ENCODE assay signal across 1 cellular context in the genomic region with DNA sequence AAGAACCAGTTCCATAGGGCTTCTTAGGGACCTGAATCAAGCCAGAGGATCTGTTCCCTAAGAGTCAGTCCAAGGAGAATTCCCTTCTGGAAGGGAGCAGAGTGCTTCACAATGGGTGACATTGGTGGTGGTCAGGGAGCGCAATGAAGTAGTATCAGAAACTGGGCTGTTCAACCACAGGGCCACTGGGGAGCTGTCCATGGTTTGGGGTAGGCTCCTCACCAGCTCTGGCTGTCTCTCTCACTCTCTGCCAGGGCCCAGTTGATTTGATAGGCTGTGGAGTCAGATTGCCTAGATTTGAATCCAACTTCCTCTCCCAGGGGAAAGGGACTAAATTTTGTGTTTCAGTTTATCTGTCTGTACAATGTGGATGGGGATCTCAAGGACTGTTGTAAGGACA.
TF ChIP-seq lines count a peak whose summit lies in the region.

No MANE protein-coding gene starts in this region.

TF ChIP-seq in SK-N-SH, 30 proteins besides CTCF, POLR2A, EP300 and RAD21:
- TF ChIP-seq, protein P1, sequence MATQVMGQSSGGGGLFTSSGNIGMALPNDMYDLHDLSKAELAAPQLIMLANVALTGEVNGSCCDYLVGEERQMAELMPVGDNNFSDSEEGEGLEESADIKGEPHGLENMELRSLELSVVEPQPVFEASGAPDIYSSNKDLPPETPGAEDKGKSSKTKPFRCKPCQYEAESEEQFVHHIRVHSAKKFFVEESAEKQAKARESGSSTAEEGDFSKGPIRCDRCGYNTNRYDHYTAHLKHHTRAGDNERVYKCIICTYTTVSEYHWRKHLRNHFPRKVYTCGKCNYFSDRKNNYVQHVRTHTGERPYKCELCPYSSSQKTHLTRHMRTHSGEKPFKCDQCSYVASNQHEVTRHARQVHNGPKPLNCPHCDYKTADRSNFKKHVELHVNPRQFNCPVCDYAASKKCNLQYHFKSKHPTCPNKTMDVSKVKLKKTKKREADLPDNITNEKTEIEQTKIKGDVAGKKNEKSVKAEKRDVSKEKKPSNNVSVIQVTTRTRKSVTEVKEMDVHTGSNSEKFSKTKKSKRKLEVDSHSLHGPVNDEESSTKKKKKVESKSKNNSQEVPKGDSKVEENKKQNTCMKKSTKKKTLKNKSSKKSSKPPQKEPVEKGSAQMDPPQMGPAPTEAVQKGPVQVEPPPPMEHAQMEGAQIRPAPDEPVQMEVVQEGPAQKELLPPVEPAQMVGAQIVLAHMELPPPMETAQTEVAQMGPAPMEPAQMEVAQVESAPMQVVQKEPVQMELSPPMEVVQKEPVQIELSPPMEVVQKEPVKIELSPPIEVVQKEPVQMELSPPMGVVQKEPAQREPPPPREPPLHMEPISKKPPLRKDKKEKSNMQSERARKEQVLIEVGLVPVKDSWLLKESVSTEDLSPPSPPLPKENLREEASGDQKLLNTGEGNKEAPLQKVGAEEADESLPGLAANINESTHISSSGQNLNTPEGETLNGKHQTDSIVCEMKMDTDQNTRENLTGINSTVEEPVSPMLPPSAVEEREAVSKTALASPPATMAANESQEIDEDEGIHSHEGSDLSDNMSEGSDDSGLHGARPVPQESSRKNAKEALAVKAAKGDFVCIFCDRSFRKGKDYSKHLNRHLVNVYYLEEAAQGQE (IDR thresholded peaks at IDR 0.05; ENCODE audit: low read depth, low read length) = peak; percentile 91
- TF ChIP-seq FOXM1 (IDR thresholded peaks at IDR 0.05; ENCODE audit: low read depth) = no peak
